Comparison of ENCODE assay signal across 18 cellular contexts in the genomic region with DNA sequence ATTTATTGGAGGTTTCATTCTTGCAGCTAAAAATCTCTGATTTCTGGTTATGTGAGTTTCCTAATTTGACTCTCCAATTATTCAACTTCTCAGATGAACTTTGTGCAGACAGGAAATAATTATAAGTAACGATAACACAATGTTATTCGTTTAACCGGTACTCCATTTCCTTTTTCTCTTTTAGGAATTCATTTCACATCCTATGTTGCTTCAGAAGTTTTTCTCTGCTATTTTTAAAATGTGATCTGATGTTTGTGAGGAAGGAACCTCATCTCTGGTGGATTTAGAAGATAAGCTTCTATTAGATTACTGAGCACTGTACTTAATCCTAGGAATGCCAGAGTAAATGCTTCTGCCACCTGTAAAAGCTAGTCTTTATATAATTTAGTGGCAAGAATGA.
DNase-seq lines count a peak whose midpoint lies in the region; ATAC-seq, FAIRE-seq and TF ChIP-seq lines count a peak whose summit lies in the region.
"Had no signal": no experiment of that assay in that cellular context is flagged by ENCODE, and none has a peak within 500 bp of the region (broad histone marks: within the 10 kb centered on the region; RNA-seq: fewer than 3 reads in every experiment).

No MANE protein-coding gene starts in this region.

- H4K20me1 ChIP-seq in GM23338 (replicated peaks; ENCODE audit: insufficient read depth) (no peaks in the 10 kb centered on the region), astrocyte (ENCODE audit: insufficient read depth, low read length) (no peaks in the 10 kb centered on the region)

- H3K4me1 Mint-ChIP-seq in GM23338 (peaks cover 42% of the 10 kb centered on the region), astrocyte (ENCODE audit: low read depth, unreplicated experiment) (peaks cover 51% of the 10 kb centered on the region), nephron (peaks cover 51% of the 10 kb centered on the region)
- H3K4me1 Mint-ChIP-seq: CD8-positive, alpha-beta memory T cell had no signal

- H2AFZ ChIP-seq in GM23338 (no peak overlapping the region), astrocyte (ENCODE audit: low read depth, low read length) (no peak overlapping the region)

- H3K36me3 ChIP-seq in GM23338 (ENCODE audit: insufficient read depth): no peaks in the 10 kb centered on the region
- H3K36me3 ChIP-seq in astrocyte (ENCODE audit: insufficient read depth, low read length): no peaks in the 10 kb centered on the region
- H3K36me3 ChIP-seq: BE2C, HAP-1 had no signal

- H3K9me2 ChIP-seq in GM23338 (ENCODE audit: insufficient read depth): no peaks in the 10 kb centered on the region

- ATAC-seq in GM23338: no peak
- ATAC-seq in sciatic nerve: no peak
- no peak for ATAC-seq in HG02610 (IDR thresholded peaks at IDR 0.05; ENCODE audit: unreplicated experiment)
- no peak for ATAC-seq in GM18517 (IDR thresholded peaks at IDR 0.05; ENCODE audit: unreplicated experiment)
- ATAC-seq: K562 had no signal

- TF ChIP-seq CTCF in GM23338 (conservative IDR thresholded peaks at IDR 0.05; ENCODE audit: low read depth in 2 of 2) (no peak), astrocyte (IDR thresholded peaks at IDR 0.05; ENCODE audit: insufficient read depth, low read depth, low read length) (no peak), nephron (IDR thresholded peaks at IDR 0.05; ENCODE audit: unreplicated experiment in 3 of 3) (no peak)

- H3K27ac ChIP-seq in GM23338 (ENCODE audit: low read depth) (no peak overlapping the region), astrocyte (ENCODE audit: low read depth, low read length) (no peak overlapping the region)

- H3K9me3 Mint-ChIP-seq in GM23338: no peaks in the 10 kb centered on the region
- H3K9me3 Mint-ChIP-seq in astrocyte (ENCODE audit: unreplicated experiment): no peaks in the 10 kb centered on the region
- H3K9me3 Mint-ChIP-seq in nephron: no peaks in the 10 kb centered on the region
- H3K9me3 Mint-ChIP-seq: CD8-positive, alpha-beta memory T cell had no signal

- no peaks in the 10 kb centered on the region for H3K79me2 ChIP-seq in GM23338 (replicated peaks; ENCODE audit: insufficient read depth)
- no peaks in the 10 kb centered on the region for H3K79me2 ChIP-seq in astrocyte (ENCODE audit: insufficient read depth, low read length)

- H3F3A ChIP-seq in GM23338 (replicated peaks; ENCODE audit: low read depth): no peaks in the 10 kb centered on the region

- H3K4me1 ChIP-seq in GM23338 (ENCODE audit: insufficient read depth): peaks cover 34% of the 10 kb centered on the region
- peaks cover 33% of the 10 kb centered on the region for H3K4me1 ChIP-seq in astrocyte (ENCODE audit: insufficient read depth, low read length)
- H3K4me1 ChIP-seq: BE2C had no signal

- intact Hi-C loops in sciatic nerve (cut with DNase I): no loop called here

- H3K4me3 ChIP-seq in GM23338 (no peak overlapping the region), astrocyte (ENCODE audit: insufficient read depth, low read depth, low read length) (no peak overlapping the region)
- H3K4me3 ChIP-seq: HAP-1, K562 had no signal

- peak overlapping the region; percentile 52; the same call in 1 of the 2 replicates for H3K27ac Mint-ChIP-seq in GM23338
- H3K27ac Mint-ChIP-seq in astrocyte (ENCODE audit: unreplicated experiment): peak overlapping the region; percentile 8
- H3K27ac Mint-ChIP-seq in nephron: peak overlapping the region; percentile 12 to 55 (median 38)
- H3K27ac Mint-ChIP-seq: CD8-positive, alpha-beta memory T cell had no signal

- H3K27me3 ChIP-seq in GM23338 (ENCODE audit: insufficient read depth) (no peaks in the 10 kb centered on the region), astrocyte (ENCODE audit: insufficient read depth, low read length) (no peaks in the 10 kb centered on the region)
- H3K27me3 ChIP-seq: BE2C had no signal

- no peaks in the 10 kb centered on the region for H3K27me3 Mint-ChIP-seq in GM23338 (ENCODE audit: insufficient read depth, low read depth, poor library complexity)
- H3K27me3 Mint-ChIP-seq in astrocyte (ENCODE audit: low read depth, unreplicated experiment): no peaks in the 10 kb centered on the region
- no peaks in the 10 kb centered on the region for H3K27me3 Mint-ChIP-seq in nephron (ENCODE audit: low read depth)

- FAIRE-seq in astrocyte (lab: Jason Lieb, UNC): no peak
- FAIRE-seq: K562 had no signal

- H3K9ac ChIP-seq in astrocyte (ENCODE audit: low read length): no peak overlapping the region

- DNase-seq in GM23338 (ENCODE audit: low spot score) (no peak), NOMO-1 (lab: John Stamatoyannopoulos, UW; ENCODE audit: unreplicated experiment in 2 of 2) (peak; percentile 11 to 76), astrocyte (ENCODE audit: low read depth) (no peak), sciatic nerve (ENCODE audit: low spot score) (no peak), OCI-M1 (lab: John Stamatoyannopoulos, UW) (no peak)
- DNase-seq: BE2C; CD8-positive, alpha-beta memory T cell; EL; NCI-H1092; NCI-H187; NCI-H446; NCI-H748 treated with DMSO at 0.1 percent for 48 hours; SIG-M5 had no signal

- H3K9me3 ChIP-seq in astrocyte (ENCODE audit: insufficient read depth, low read depth, low read length): no peaks in the 10 kb centered on the region
- H3K9me3 ChIP-seq: BE2C, HAP-1 had no signal

- H3K4me2 ChIP-seq in GM23338: 0 out of 2 replicates have a peak overlapping the region, but pooled peaks have one; percentile 36
- no peak overlapping the region for H3K4me2 ChIP-seq in astrocyte (ENCODE audit: low read length)

- H3K36me3 Mint-ChIP-seq in GM23338 (ENCODE audit: low read depth): no peaks in the 10 kb centered on the region
- no peaks in the 10 kb centered on the region for H3K36me3 Mint-ChIP-seq in astrocyte (ENCODE audit: low read depth, unreplicated experiment)
- H3K36me3 Mint-ChIP-seq in nephron (ENCODE audit: low read depth): peaks cover 15% of the 10 kb centered on the region
- H3K36me3 Mint-ChIP-seq: CD8-positive, alpha-beta memory T cell had no signal

- H3K4me3 Mint-ChIP-seq in GM23338 (no peak overlapping the region), astrocyte (ENCODE audit: unreplicated experiment) (no peak overlapping the region), nephron (no peak overlapping the region)
- H3K4me3 Mint-ChIP-seq: CD8-positive, alpha-beta memory T cell had no signal

TF ChIP-seq in GM23338, 12 proteins besides CTCF, POLR2A, EP300 and RAD21:
- TF ChIP-seq POLR2AphosphoS5 (IDR thresholded peaks at IDR 0.05; ENCODE audit: low read depth): no peak
- TF ChIP-seq ZNF114 (CRISPR knock-in tag; IDR thresholded peaks at IDR 0.05): no peak
- TF ChIP-seq, protein P1, sequence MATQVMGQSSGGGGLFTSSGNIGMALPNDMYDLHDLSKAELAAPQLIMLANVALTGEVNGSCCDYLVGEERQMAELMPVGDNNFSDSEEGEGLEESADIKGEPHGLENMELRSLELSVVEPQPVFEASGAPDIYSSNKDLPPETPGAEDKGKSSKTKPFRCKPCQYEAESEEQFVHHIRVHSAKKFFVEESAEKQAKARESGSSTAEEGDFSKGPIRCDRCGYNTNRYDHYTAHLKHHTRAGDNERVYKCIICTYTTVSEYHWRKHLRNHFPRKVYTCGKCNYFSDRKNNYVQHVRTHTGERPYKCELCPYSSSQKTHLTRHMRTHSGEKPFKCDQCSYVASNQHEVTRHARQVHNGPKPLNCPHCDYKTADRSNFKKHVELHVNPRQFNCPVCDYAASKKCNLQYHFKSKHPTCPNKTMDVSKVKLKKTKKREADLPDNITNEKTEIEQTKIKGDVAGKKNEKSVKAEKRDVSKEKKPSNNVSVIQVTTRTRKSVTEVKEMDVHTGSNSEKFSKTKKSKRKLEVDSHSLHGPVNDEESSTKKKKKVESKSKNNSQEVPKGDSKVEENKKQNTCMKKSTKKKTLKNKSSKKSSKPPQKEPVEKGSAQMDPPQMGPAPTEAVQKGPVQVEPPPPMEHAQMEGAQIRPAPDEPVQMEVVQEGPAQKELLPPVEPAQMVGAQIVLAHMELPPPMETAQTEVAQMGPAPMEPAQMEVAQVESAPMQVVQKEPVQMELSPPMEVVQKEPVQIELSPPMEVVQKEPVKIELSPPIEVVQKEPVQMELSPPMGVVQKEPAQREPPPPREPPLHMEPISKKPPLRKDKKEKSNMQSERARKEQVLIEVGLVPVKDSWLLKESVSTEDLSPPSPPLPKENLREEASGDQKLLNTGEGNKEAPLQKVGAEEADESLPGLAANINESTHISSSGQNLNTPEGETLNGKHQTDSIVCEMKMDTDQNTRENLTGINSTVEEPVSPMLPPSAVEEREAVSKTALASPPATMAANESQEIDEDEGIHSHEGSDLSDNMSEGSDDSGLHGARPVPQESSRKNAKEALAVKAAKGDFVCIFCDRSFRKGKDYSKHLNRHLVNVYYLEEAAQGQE (IDR thresholded peaks at IDR 0.05; ENCODE audit: unreplicated experiment): no peak
- no peak for TF ChIP-seq CREB1 (CRISPR knock-in tag; IDR thresholded peaks at IDR 0.05; ENCODE audit: low read depth)

Comparison
In these comparisons a context has a peak if more than half of its experiments do, and no peak if none do; other contexts are left out.
1. DNase-seq: peak in NOMO-1 (2 of 2); none in GM23338 (single experiment), astrocyte (single experiment), sciatic nerve (single experiment) and OCI-M1 (single experiment).
2. Peak in every context shown above with its lines, with median percentiles within 50 percentile points of each other: H3K27ac Mint-ChIP-seq.